In the genomic region with DNA sequence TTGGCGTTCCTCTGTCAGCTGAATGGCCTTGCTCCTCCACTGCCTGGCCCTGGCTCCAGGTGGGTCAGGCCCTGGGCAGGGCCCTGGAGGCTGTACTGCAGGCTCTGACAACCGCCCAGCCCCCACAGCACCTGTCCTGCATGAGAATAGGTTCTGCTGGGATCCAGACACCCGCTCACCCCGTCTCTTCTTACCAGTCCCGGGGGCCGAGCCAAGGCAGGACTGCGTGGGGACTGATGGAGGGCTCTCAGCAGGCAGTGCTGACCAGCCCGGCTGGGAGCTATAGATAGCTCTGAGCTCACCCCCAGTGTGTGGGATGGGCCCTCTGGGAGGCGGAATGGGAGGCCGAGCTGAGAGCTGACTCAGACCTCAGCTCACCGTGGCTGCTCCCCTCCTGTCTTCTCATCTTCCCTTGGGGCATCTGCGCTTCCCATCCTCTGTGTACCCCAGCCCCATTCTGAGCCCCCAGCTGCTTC, we compare ENCODE assay signal across 1 cellular context.
A peak's percentile ranks its signal among the peaks of the same experiment; 100 is the strongest.
TF ChIP-seq lines count a peak whose summit lies in the region.

No MANE protein-coding gene starts in this region.

TF ChIP-seq in K562, 482 proteins besides CTCF, POLR2A, EP300 and RAD21 (continued from another document):
- TF ChIP-seq, protein P1, sequence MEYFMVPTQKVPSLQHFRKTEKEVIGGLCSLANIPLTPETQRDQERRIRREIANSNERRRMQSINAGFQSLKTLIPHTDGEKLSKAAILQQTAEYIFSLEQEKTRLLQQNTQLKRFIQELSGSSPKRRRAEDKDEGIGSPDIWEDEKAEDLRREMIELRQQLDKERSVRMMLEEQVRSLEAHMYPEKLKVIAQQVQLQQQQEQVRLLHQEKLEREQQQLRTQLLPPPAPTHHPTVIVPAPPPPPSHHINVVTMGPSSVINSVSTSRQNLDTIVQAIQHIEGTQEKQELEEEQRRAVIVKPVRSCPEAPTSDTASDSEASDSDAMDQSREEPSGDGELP (CRISPR knock-in tag; IDR thresholded peaks at IDR 0.05; ENCODE audit: borderline replicate concordance): peak; percentile 78
- TF ChIP-seq ZBTB17 (CRISPR knock-in tag; IDR thresholded peaks at IDR 0.05) (no peak), CBX1 (IDR thresholded peaks at IDR 0.05; ENCODE audit: low read depth) (no peak), MYNN (IDR thresholded peaks at IDR 0.05) (0 out of 2 replicates have a peak, but pooled peaks have one; percentile 21), MYNN (CRISPR knock-in tag; IDR thresholded peaks at IDR 0.05) (no peak), ZBTB1 (CRISPR knock-in tag; IDR thresholded peaks at IDR 0.05; ENCODE audit: borderline replicate concordance, low read depth) (no peak), JUND (IDR thresholded peaks at IDR 0.05; ENCODE audit: borderline replicate concordance, low read depth, low read length) (peak; percentile 87), JUND (tag; IDR thresholded peaks at IDR 0.05; ENCODE audit: borderline replicate concordance, low read depth, low read length) (peak; percentile 78; the same call in 2 of the 3 replicates), MYBL2 (IDR thresholded peaks at IDR 0.05; ENCODE audit: low read depth) (no peak), MYBL2 (CRISPR knock-in tag; IDR thresholded peaks at IDR 0.05; ENCODE audit: borderline replicate concordance) (no peak), ELF4 (CRISPR knock-in tag; IDR thresholded peaks at IDR 0.05) (no peak), ARNT (IDR thresholded peaks at IDR 0.05) (no peak), NONO (IDR thresholded peaks at IDR 0.05; ENCODE audit: low read depth in 2 of 2, low read length in 1 of 2) (no peak), RBM22 (IDR thresholded peaks at IDR 0.05; ENCODE audit: low read depth, low read length, poor library complexity, severe bottlenecking) (no peak), GATA2 (CRISPR knock-in tag; IDR thresholded peaks at IDR 0.05) (no peak), RFX1 (IDR thresholded peaks at IDR 0.05) (no peak), STAT5B (CRISPR knock-in tag; IDR thresholded peaks at IDR 0.05) (no peak), SMARCE1 (IDR thresholded peaks at IDR 0.05) (peak; percentile 82), RFX7 (CRISPR knock-in tag; IDR thresholded peaks at IDR 0.05) (no peak), EGR1 (conservative IDR thresholded peaks at IDR 0.05) (peak; percentile 84), KLF10 (CRISPR knock-in tag; IDR thresholded peaks at IDR 0.05) (no peak), ZNF431 (CRISPR knock-in tag; IDR thresholded peaks at IDR 0.05) (no peak), MTA3 (IDR thresholded peaks at IDR 0.05; ENCODE audit: borderline replicate concordance) (0 out of 2 replicates have a peak, but pooled peaks have one; percentile 48), ARID1B (IDR thresholded peaks at IDR 0.05) (peak; percentile 90)
- TF ChIP-seq, protein P2, sequence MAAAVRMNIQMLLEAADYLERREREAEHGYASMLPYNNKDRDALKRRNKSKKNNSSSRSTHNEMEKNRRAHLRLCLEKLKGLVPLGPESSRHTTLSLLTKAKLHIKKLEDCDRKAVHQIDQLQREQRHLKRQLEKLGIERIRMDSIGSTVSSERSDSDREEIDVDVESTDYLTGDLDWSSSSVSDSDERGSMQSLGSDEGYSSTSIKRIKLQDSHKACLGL (CRISPR knock-in tag; IDR thresholded peaks at IDR 0.05; ENCODE audit: borderline replicate concordance, poor library complexity, severe bottlenecking): no peak
- TF ChIP-seq, protein P3, sequence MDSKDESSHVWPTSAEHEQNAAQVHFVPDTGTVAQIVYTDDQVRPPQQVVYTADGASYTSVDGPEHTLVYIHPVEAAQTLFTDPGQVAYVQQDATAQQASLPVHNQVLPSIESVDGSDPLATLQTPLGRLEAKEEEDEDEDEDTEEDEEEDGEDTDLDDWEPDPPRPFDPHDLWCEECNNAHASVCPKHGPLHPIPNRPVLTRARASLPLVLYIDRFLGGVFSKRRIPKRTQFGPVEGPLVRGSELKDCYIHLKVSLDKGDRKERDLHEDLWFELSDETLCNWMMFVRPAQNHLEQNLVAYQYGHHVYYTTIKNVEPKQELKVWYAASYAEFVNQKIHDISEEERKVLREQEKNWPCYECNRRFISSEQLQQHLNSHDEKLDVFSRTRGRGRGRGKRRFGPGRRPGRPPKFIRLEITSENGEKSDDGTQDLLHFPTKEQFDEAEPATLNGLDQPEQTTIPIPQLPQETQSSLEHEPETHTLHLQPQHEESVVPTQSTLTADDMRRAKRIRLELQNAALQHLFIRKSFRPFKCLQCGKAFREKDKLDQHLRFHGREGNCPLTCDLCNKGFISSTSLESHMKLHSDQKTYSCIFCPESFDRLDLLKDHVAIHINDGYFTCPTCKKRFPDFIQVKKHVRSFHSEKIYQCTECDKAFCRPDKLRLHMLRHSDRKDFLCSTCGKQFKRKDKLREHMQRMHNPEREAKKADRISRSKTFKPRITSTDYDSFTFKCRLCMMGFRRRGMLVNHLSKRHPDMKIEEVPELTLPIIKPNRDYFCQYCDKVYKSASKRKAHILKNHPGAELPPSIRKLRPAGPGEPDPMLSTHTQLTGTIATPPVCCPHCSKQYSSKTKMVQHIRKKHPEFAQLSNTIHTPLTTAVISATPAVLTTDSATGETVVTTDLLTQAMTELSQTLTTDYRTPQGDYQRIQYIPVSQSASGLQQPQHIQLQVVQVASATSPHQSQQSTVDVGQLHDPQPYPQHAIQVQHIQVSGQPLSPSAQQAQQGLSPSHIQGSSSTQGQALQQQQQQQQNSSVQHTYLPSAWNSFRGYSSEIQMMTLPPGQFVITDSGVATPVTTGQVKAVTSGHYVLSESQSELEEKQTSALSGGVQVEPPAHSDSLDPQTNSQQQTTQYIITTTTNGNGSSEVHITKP (IDR thresholded peaks at IDR 0.05; ENCODE audit: partially characterized antibody): peak; percentile 75
